In genomic region chr1:89896105-89896942, GRCh38 we compare ENCODE assay signal across 1 cellular context.
A peak's percentile ranks its signal among the peaks of the same experiment; 100 is the strongest.
TF ChIP-seq lines count a peak whose summit lies in the region.

No MANE protein-coding gene starts in this region.

TF ChIP-seq in K562, 482 proteins besides CTCF, POLR2A, EP300 and RAD21 (continued from another document and continues in another):
- TF ChIP-seq ZNF639 (CRISPR knock-in tag; conservative IDR thresholded peaks at IDR 0.05 in 1 of 2, IDR thresholded peaks at IDR 0.05 in 1 of 2) = peak in 1 of 2 experiments; percentile 83; a peak in 2 of 4 replicates
- TF ChIP-seq MITF (IDR thresholded peaks at IDR 0.05) = peak; percentile 71; the same call in 1 of the 2 replicates
- TF ChIP-seq ZNF274 (IDR thresholded peaks at IDR 0.05; ENCODE audit: borderline replicate concordance, low read depth, low read length) = no peak
- peak; percentile 39 for TF ChIP-seq CCNT2 (IDR thresholded peaks at IDR 0.05; ENCODE audit: borderline replicate concordance, extremely low read depth, insufficient read length, low read depth, low read length)
- no peak for TF ChIP-seq SRSF3 (IDR thresholded peaks at IDR 0.05; ENCODE audit: insufficient read depth, low read length)
- peak; percentile 51 for TF ChIP-seq PKNOX1 (IDR thresholded peaks at IDR 0.05)
- TF ChIP-seq CBFA2T3 (IDR thresholded peaks at IDR 0.05) = peak; percentile 96
- peak; percentile 97 for TF ChIP-seq ATF7 (IDR thresholded peaks at IDR 0.05)
- TF ChIP-seq TAF1 (IDR thresholded peaks at IDR 0.05; ENCODE audit: control insufficient read depth, extremely low read depth, insufficient read depth, low read length, severe bottlenecking) = peak; percentile 43
- no peak for TF ChIP-seq MXI1 (IDR thresholded peaks at IDR 0.05; ENCODE audit: low read depth, low read length)
- no peak for TF ChIP-seq ZNF551 (CRISPR knock-in tag; IDR thresholded peaks at IDR 0.05)
- no peak for TF ChIP-seq HDAC8 (tag; IDR thresholded peaks at IDR 0.05)
- peak; percentile 33 for TF ChIP-seq HNRNPLL (IDR thresholded peaks at IDR 0.05; ENCODE audit: low read depth, low read length, poor library complexity, severe bottlenecking)
- TF ChIP-seq CREM (IDR thresholded peaks at IDR 0.05; ENCODE audit: low read depth) = peak; percentile 94
- no peak for TF ChIP-seq DIDO1 (tag; IDR thresholded peaks at IDR 0.05; ENCODE audit: low read depth)
- TF ChIP-seq E2F1 (CRISPR knock-in tag; IDR thresholded peaks at IDR 0.05) = no peak
- peak; percentile 49 for TF ChIP-seq MEIS2 (IDR thresholded peaks at IDR 0.05; ENCODE audit: partially characterized antibody)
- no peak for TF ChIP-seq BCL6 (CRISPR knock-in tag; IDR thresholded peaks at IDR 0.05)
- TF ChIP-seq MAFF (IDR thresholded peaks at IDR 0.05; ENCODE audit: low read length) = no peak
- peak; percentile 78 for TF ChIP-seq CXXC5 (CRISPR knock-in tag; IDR thresholded peaks at IDR 0.05)
- TF ChIP-seq CSDE1 (IDR thresholded peaks at IDR 0.05) = no peak
- TF ChIP-seq, protein P1, sequence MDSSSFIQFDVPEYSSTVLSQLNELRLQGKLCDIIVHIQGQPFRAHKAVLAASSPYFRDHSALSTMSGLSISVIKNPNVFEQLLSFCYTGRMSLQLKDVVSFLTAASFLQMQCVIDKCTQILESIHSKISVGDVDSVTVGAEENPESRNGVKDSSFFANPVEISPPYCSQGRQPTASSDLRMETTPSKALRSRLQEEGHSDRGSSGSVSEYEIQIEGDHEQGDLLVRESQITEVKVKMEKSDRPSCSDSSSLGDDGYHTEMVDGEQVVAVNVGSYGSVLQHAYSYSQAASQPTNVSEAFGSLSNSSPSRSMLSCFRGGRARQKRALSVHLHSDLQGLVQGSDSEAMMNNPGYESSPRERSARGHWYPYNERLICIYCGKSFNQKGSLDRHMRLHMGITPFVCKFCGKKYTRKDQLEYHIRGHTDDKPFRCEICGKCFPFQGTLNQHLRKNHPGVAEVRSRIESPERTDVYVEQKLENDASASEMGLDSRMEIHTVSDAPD (CRISPR knock-in tag; IDR thresholded peaks at IDR 0.05) = no peak
- TF ChIP-seq GABPB1 (CRISPR knock-in tag; IDR thresholded peaks at IDR 0.05) = no peak
- no peak for TF ChIP-seq POLR2H (tag; IDR thresholded peaks at IDR 0.05; ENCODE audit: low read depth)
- peak; percentile 90 for TF ChIP-seq RNF2 (IDR thresholded peaks at IDR 0.05)
- TF ChIP-seq, protein P2, sequence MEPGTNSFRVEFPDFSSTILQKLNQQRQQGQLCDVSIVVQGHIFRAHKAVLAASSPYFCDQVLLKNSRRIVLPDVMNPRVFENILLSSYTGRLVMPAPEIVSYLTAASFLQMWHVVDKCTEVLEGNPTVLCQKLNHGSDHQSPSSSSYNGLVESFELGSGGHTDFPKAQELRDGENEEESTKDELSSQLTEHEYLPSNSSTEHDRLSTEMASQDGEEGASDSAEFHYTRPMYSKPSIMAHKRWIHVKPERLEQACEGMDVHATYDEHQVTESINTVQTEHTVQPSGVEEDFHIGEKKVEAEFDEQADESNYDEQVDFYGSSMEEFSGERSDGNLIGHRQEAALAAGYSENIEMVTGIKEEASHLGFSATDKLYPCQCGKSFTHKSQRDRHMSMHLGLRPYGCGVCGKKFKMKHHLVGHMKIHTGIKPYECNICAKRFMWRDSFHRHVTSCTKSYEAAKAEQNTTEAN (CRISPR knock-in tag; IDR thresholded peaks at IDR 0.05) = no peak
- TF ChIP-seq SAFB (IDR thresholded peaks at IDR 0.05; ENCODE audit: borderline replicate concordance, low read depth, low read length) = no peak
- no peak for TF ChIP-seq ZNF277 (CRISPR knock-in tag; IDR thresholded peaks at IDR 0.05; ENCODE audit: borderline replicate concordance)
- TF ChIP-seq, protein P3, sequence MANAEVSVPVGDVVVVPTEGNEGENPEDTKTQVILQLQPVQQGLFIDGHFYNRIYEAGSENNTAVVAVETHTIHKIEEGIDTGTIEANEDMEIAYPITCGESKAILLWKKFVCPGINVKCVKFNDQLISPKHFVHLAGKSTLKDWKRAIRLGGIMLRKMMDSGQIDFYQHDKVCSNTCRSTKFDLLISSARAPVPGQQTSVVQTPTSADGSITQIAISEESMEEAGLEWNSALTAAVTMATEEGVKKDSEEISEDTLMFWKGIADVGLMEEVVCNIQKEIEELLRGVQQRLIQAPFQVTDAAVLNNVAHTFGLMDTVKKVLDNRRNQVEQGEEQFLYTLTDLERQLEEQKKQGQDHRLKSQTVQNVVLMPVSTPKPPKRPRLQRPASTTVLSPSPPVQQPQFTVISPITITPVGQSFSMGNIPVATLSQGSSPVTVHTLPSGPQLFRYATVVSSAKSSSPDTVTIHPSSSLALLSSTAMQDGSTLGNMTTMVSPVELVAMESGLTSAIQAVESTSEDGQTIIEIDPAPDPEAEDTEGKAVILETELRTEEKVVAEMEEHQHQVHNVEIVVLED (CRISPR knock-in tag; IDR thresholded peaks at IDR 0.05) = no peak
- TF ChIP-seq, protein P4, sequence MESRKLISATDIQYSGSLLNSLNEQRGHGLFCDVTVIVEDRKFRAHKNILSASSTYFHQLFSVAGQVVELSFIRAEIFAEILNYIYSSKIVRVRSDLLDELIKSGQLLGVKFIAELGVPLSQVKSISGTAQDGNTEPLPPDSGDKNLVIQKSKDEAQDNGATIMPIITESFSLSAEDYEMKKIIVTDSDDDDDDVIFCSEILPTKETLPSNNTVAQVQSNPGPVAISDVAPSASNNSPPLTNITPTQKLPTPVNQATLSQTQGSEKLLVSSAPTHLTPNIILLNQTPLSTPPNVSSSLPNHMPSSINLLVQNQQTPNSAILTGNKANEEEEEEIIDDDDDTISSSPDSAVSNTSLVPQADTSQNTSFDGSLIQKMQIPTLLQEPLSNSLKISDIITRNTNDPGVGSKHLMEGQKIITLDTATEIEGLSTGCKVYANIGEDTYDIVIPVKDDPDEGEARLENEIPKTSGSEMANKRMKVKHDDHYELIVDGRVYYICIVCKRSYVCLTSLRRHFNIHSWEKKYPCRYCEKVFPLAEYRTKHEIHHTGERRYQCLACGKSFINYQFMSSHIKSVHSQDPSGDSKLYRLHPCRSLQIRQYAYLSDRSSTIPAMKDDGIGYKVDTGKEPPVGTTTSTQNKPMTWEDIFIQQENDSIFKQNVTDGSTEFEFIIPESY (CRISPR knock-in tag; IDR thresholded peaks at IDR 0.05) = no peak
- no peak for TF ChIP-seq MEF2A (IDR thresholded peaks at IDR 0.05; ENCODE audit: control insufficient read depth, low read depth, low read length)
- TF ChIP-seq ETV6 (IDR thresholded peaks at IDR 0.05; ENCODE audit: borderline replicate concordance in 1 of 2, low read depth in 2 of 2, low read length in 1 of 2) = no peak
- no peak for TF ChIP-seq ETV6 (CRISPR knock-in tag; IDR thresholded peaks at IDR 0.05; ENCODE audit: borderline replicate concordance)
- TF ChIP-seq MYBL2 (IDR thresholded peaks at IDR 0.05; ENCODE audit: low read depth) = no peak
- TF ChIP-seq MYBL2 (CRISPR knock-in tag; IDR thresholded peaks at IDR 0.05; ENCODE audit: borderline replicate concordance) = no peak
- TF ChIP-seq UBTF (IDR thresholded peaks at IDR 0.05; ENCODE audit: borderline replicate concordance in 1 of 2, low read depth in 2 of 2, low read length in 2 of 2) = no peak
- no peak for TF ChIP-seq KDM4B (IDR thresholded peaks at IDR 0.05; ENCODE audit: borderline replicate concordance in 2 of 2, low read depth in 1 of 2)
- TF ChIP-seq PPARD (CRISPR knock-in tag; IDR thresholded peaks at IDR 0.05) = no peak
- no peak for TF ChIP-seq ZBTB5 (IDR thresholded peaks at IDR 0.05)
- no peak for TF ChIP-seq HIVEP1 (CRISPR knock-in tag; IDR thresholded peaks at IDR 0.05)
- TF ChIP-seq MTA1 (IDR thresholded peaks at IDR 0.05; ENCODE audit: borderline replicate concordance) = peak; percentile 88
- no peak for TF ChIP-seq ZNF217 (CRISPR knock-in tag; IDR thresholded peaks at IDR 0.05)
- TF ChIP-seq TEAD2 (tag; IDR thresholded peaks at IDR 0.05) = no peak
- no peak for TF ChIP-seq ZNF395 (CRISPR knock-in tag; IDR thresholded peaks at IDR 0.05)
- no peak for TF ChIP-seq ETS2 (tag; IDR thresholded peaks at IDR 0.05; ENCODE audit: borderline replicate concordance, poor library complexity, severe bottlenecking)
- TF ChIP-seq ZNF232 (CRISPR knock-in tag; IDR thresholded peaks at IDR 0.05) = no peak
